In the genomic region with DNA sequence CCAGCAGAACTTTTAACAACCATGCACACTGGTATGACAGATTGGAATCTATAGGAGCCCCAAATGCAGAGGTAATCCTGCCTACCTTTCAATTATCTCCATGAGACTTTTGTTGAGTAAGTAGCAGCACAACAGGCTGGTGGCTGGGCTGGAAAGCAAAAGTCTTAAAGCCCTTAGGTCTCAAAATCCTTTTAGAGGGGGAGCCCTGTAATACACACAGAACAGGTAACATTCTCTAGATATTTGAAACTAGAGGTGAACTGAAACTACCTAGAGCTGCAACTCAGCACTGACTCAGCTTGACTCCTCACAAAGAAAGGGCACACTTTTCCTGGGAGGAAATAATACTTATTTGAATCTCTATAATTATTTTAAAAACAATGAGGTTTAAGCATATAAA, we compare ENCODE assay signal across 22 cellular contexts.
"Had no signal": no experiment of that assay in that cellular context is flagged by ENCODE, and none has a peak within 500 bp of the region (broad histone marks: within the 10 kb centered on the region; RNA-seq: fewer than 3 reads in every experiment).

No MANE protein-coding gene starts in this region.

- DNase-seq: activated CD4-positive, alpha-beta memory T cell treated with anti-CD3 and anti-CD28 coated beads for 36 hours; activated CD4-positive, alpha-beta T cell treated with anti-CD3 and anti-CD28 coated beads for 4 hours; activated CD4-positive, CD25-positive, alpha-beta regulatory T cell; activated effector memory CD4-positive, alpha-beta T cell treated with Interleukin-2 at 50 U/mL for 16 hours; activated naive CD4-positive, alpha-beta T cell treated with anti-CD3 and anti-CD28 coated beads, Interleukin-2, amount 10 ng/mL, durations not matched to agents 7 days and 5 days; activated T-cell treated with anti-CD3 and anti-CD28 coated beads, Interleukin-2, amount 50 U/mL, for 72 hours; cortex of kidney; endodermal cell; erythroblast; gastrocnemius medialis; hippocampal formation; left cardiac atrium; pancreas; right lobe of liver; stimulated activated CD4-positive, alpha-beta T cell treated with anti-CD3 and anti-CD28 coated beads, Interleukin-15, amount 100 ng/mL, for 24 hours; stomach; T1000 had no signal

- H3K9me3 ChIP-seq: gastrocnemius medialis, pancreas, right lobe of liver had no signal

- H3K4me2 ChIP-seq: smooth muscle cell had no signal

- H3K36me3 ChIP-seq: cardiac muscle cell, gastrocnemius medialis, pancreas, right lobe of liver, stomach, suprapubic skin, tibial nerve had no signal

- H3K4me1 ChIP-seq: gastrocnemius medialis, pancreas, right lobe of liver, stomach, suprapubic skin, tibial nerve had no signal

- H3K4me3 ChIP-seq: cardiac muscle cell, gastrocnemius medialis, pancreas, right lobe of liver, smooth muscle cell, stomach, suprapubic skin, tibial nerve had no signal

- ATAC-seq: activated T-cell treated with anti-CD3 and anti-CD28 coated beads, Interleukin-2, amount 50 U/mL, for 72 hours; gastrocnemius medialis; left cardiac atrium; pancreas; right lobe of liver; stimulated activated memory B cell treated with anti-CD40 and anti-IgM and Interleukin-4, amounts not matched to agents 10 μg/mL and 1 μg/mL and 100 μg/mL, for 72 hours had no signal

- H3K27me3 ChIP-seq: cardiac muscle cell, gastrocnemius medialis, pancreas, right lobe of liver, stomach, suprapubic skin, tibial nerve had no signal

- H3K27ac ChIP-seq: cardiac muscle cell, gastrocnemius medialis, pancreas, right lobe of liver, stomach, suprapubic skin, tibial nerve had no signal
